ENCODE assay signal across 1 cellular context in genomic region chr4:79173186-79173585, GRCh38.
TF ChIP-seq lines count a peak whose summit lies in the region.

No MANE protein-coding gene starts in this region.

TF ChIP-seq in H1, 55 proteins besides CTCF, POLR2A, EP300 and RAD21 (continued from another document):
- no peak for TF ChIP-seq NRF1 (IDR thresholded peaks at IDR 0.05; ENCODE audit: low read depth, low read length)
- TF ChIP-seq RNF2 (IDR thresholded peaks at IDR 0.05; ENCODE audit: borderline replicate concordance, low read depth, low read length, missing control alignments, poor library complexity, severe bottlenecking) = no peak
- no peak for TF ChIP-seq KDM4A (IDR thresholded peaks at IDR 0.05; ENCODE audit: low read depth, low read length, severe bottlenecking)
- no peak for TF ChIP-seq CHD1 (IDR thresholded peaks at IDR 0.05; ENCODE audit: low read depth, low read length)
- no peak for TF ChIP-seq BACH1 (IDR thresholded peaks at IDR 0.05; ENCODE audit: low read length)
